In genomic region chr17:70597774-70598173, GRCh38 we compare ENCODE assay signal across 21 cellular contexts.
"Had no signal": no experiment of that assay in that cellular context is flagged by ENCODE, and none has a peak within 500 bp of the region (broad histone marks: within the 10 kb centered on the region; RNA-seq: fewer than 3 reads in every experiment).

No MANE protein-coding gene starts in this region.

- ATAC-seq: activated CD4-positive, alpha-beta T cell treated with anti-CD3 and anti-CD28 coated beads for 36 hours; K562; Right ventricle myocardium inferior had no signal

- H3K9ac ChIP-seq: SK-N-SH had no signal

- H3K36me3 ChIP-seq: adrenal gland, WERI-Rb-1 had no signal

- H3K4me3 ChIP-seq: adrenal gland, K562 had no signal

- FAIRE-seq: K562 had no signal

- H3K4me1 ChIP-seq: adrenal gland had no signal

- H3K27ac ChIP-seq: adrenal gland, WERI-Rb-1 had no signal

- H3K27me3 ChIP-seq: adrenal gland had no signal

- H3K4me2 ChIP-seq: SK-N-SH had no signal

- H3K9me3 ChIP-seq: SK-N-SH had no signal

- DNase-seq: activated CD4-positive, alpha-beta memory T cell treated with anti-CD3 and anti-CD28 coated beads, Interleukin-2, amount 10 ng/mL, durations not matched to agents 7 days and 5 days; activated CD4-positive, alpha-beta T cell treated with anti-CD3 and anti-CD28 coated beads for 36 hours; activated CD4-positive, alpha-beta T cell treated with anti-CD3 and anti-CD28 coated beads, Interleukin-2, amount 50 U/mL, for 1 hour; activated gamma-delta T cell treated with Interleukin-2 at 50 U/mL for 16 hours; activated naive CD4-positive, alpha-beta T cell treated with anti-CD3 and anti-CD28 coated beads, Interleukin-2, amount 50 U/mL, for 16 hours; activated naive CD8-positive, alpha-beta T cell treated with anti-CD3 and anti-CD28 coated beads, Interleukin-2, amount 10 ng/mL, durations not matched to agents 7 days and 5 days; activated T-cell treated with anti-CD3 and anti-CD28 coated beads for 4 hours; activated T-cell treated with anti-CD3 and anti-CD28 coated beads, Interleukin-2, amount 50 U/mL, for 48 hours; adrenal gland; anterior cingulate cortex; Karpas-422; NCI-H1436; NCI-H1694 treated with DMSO at 0.1 percent for 48 hours; NCI-H2029 treated with DMSO at 0.1 percent for 48 hours; NCI-H524; NCI-H748 treated with DMSO at 0.1 percent for 48 hours; SK-N-SH; T-helper 1 cell; WERI-Rb-1 had no signal
